In genomic region chr20:4120921-4121321, GRCh38 we compare ENCODE assay signal across 19 cellular contexts. TPM values are rescaled to one million over a fixed set of nuclear protein-coding genes. Genes with fewer than 3 reads are reported as not detected.
DNase-seq lines count a peak whose midpoint lies in the region; ATAC-seq and TF ChIP-seq lines count a peak whose summit lies in the region.
"Had no signal": no experiment of that assay in that cellular context is flagged by ENCODE, and none has a peak within 500 bp of the region (broad histone marks: within the 10 kb centered on the region; RNA-seq: fewer than 3 reads in every experiment).

No MANE protein-coding gene starts in this region.

- ATAC-seq in left cardiac atrium (peak; percentile 6 to 50), Right ventricle myocardium superior (ENCODE audit: poor library complexity) (no peak), body of pancreas (peak; percentile 33), HG03565 (IDR thresholded peaks at IDR 0.05; ENCODE audit: unreplicated experiment) (no peak), GM19397 (IDR thresholded peaks at IDR 0.05; ENCODE audit: unreplicated experiment) (no peak)
- ATAC-seq: GM12878 had no signal

- no peaks in the 10 kb centered on the region for H3K4me1 ChIP-seq in body of pancreas
- H3K4me1 ChIP-seq: HAP-1 had no signal

- H3K36me3 ChIP-seq in body of pancreas (replicated peaks in 1 of 2; ENCODE audit: insufficient read depth in 1 of 2, low read depth in 2 of 2) (no peaks in the 10 kb centered on the region), brain microvascular endothelial cell (replicated peaks) (no peaks in the 10 kb centered on the region)
- H3K36me3 ChIP-seq: HAP-1 had no signal

- H3K27ac ChIP-seq in body of pancreas: no peak overlapping the region
- no peak overlapping the region for H3K27ac ChIP-seq in brain microvascular endothelial cell
- H3K27ac ChIP-seq: C4-2B had no signal

- H3K27me3 ChIP-seq in body of pancreas: no peaks in the 10 kb centered on the region
- no peaks in the 10 kb centered on the region for H3K27me3 ChIP-seq in brain microvascular endothelial cell (replicated peaks)

- no peaks in the 10 kb centered on the region for H3K9me3 ChIP-seq in body of pancreas
- H3K9me3 ChIP-seq: HAP-1 had no signal

- TF ChIP-seq CTCF in body of pancreas (IDR thresholded peaks at IDR 0.05) (no peak), brain microvascular endothelial cell (IDR thresholded peaks at IDR 0.05; ENCODE audit: low read depth, low read length, missing control alignments) (no peak)

- H3K4me3 ChIP-seq in body of pancreas (no peak overlapping the region), brain microvascular endothelial cell (ENCODE audit: low read depth, low read length) (no peak overlapping the region)
- H3K4me3 ChIP-seq: GM12878, HAP-1 had no signal

- intact Hi-C loops in left cardiac atrium (cut with DNase I) (no loop called here), Right ventricle myocardium superior (cut with DNase I) (no loop called here), body of pancreas (cut with DNase I) (no loop called here)

- WGBS in body of pancreas, 2 donors: 67 to 72% methylated on average over 11 of the region's 11 CpGs

- in situ Hi-C loops in brain microvascular endothelial cell (cut with HindIII; ENCODE audit: low pct_ligation_motif_present, low sequenced_read_pairs): no loop called here

- DNase-seq in left cardiac atrium (peak; percentile 44), Right ventricle myocardium superior (no peak), body of pancreas (no peak), lung microvascular endothelial cell (ENCODE audit: low read depth in 2 of 2) (peak; percentile 68 to 89), brain microvascular endothelial cell (no peak), ureter (ENCODE audit: low spot score) (no peak)
- DNase-seq: COR-L47, DMS53, MV-4-11, NCI-H1436, NCI-H2081 treated with DMSO at 0.1 percent for 48 hours, NCI-H526 treated with DMSO at 0.1 percent for 48 hours, OCI-M1, SHP77 treated with DMSO at 0.1 percent for 48 hours had no signal

- no peak for TF ChIP-seq POLR2A in body of pancreas (IDR thresholded peaks at IDR 0.05)

RNA-seq across cellular contexts. Expression of gene SMOX, which starts 27.7 kb away (rescaled TPM):
- total RNA-seq in left cardiac atrium (1 to 10 TPM; 3.7 to 4.8 TPM), Right ventricle myocardium superior (3.3 TPM), body of pancreas (10 to 100 TPM in 1 of 2 donors, 1 to 10 TPM in 1; 6.3 to 14.8 TPM), lung microvascular endothelial cell (6.5 and 15.7 TPM in 2 replicates), ureter (8.4 TPM)

Comparison
In these comparisons a context has a peak if more than half of its experiments do, and no peak if none do; other contexts are left out.
1. ATAC-seq: peak in left cardiac atrium (2 of 2) and body of pancreas (single experiment); none in Right ventricle myocardium superior (single experiment), HG03565 (single experiment) and GM19397 (single experiment).
2. DNase-seq: peak in left cardiac atrium (single experiment) and lung microvascular endothelial cell (2 of 2); none in Right ventricle myocardium superior (single experiment), body of pancreas (0 of 4), brain microvascular endothelial cell (single experiment) and ureter (single experiment).